1 cellular context compared by ENCODE assay signal in the genomic region with DNA sequence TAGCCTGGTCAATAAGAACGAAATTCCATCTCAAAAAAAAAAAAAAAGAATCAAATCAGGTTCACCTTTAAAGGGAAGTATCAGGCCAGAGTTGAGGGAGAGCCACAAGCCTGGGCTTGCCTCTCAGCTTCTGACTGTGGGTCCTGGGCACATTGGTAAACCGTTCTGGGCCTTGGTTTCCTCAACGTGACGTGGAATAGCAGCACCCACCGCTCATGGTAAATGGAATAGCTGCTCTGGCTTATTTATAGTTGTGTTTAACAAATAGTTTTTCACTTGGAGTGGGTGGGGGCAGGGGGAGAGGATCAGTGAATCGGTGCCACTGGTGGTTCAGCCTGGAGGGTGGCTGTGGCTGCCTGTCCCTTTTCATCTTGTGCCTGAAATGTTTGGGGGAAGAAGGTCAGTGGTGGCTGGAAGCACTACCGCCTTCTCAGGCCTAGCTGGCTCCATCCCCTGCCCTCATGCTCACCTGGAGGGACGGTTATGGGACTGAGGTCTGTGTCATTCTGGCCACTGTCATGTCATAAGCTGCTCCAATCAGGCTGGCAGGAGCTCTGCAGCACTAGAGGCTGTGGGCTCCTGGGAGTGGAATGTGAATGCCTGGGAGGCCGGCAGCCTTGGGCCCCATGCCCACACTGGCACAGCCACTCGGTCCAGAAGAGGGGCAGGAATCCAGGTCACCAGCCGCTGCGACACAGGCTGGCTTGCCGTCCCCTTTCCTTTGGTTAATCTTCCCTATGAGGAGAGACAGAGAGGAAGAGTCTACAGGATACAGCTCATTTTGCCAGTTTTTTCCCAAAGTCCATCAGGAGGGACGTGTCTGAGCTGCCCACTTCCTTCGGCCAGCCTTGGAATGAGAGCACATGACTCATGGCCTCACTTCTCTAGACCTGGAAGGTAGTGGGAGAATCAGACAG.
TF ChIP-seq lines count a peak whose summit lies in the region.

No MANE protein-coding gene starts in this region.

TF ChIP-seq in H1, 55 proteins besides CTCF, POLR2A, EP300 and RAD21:
- TF ChIP-seq GTF2F1 (IDR thresholded peaks at IDR 0.05; ENCODE audit: borderline replicate concordance, low read depth, low read length) (no peak), PHF8 (conservative IDR thresholded peaks at IDR 0.05; ENCODE audit: low read depth, low read length) (no peak), TBP (IDR thresholded peaks at IDR 0.05; ENCODE audit: low read depth, low read length) (no peak), SP2 (IDR thresholded peaks at IDR 0.05; ENCODE audit: low read length) (no peak), NRF1 (IDR thresholded peaks at IDR 0.05; ENCODE audit: low read depth, low read length) (no peak), SRF (IDR thresholded peaks at IDR 0.05; ENCODE audit: low read depth, low read length) (no peak), CBX5 (IDR thresholded peaks at IDR 0.05; ENCODE audit: low read depth, low read length) (no peak), TAF7 (optimal IDR thresholded peaks at IDR 0.05; ENCODE audit: borderline replicate concordance, low read depth, low read length) (no peak), GABPA (IDR thresholded peaks at IDR 0.05; ENCODE audit: borderline replicate concordance, insufficient read depth, low read length) (no peak), BRCA1 (IDR thresholded peaks at IDR 0.05; ENCODE audit: low read depth, low read length) (no peak), FOSL1 (IDR thresholded peaks at IDR 0.05; ENCODE audit: insufficient read depth, low read depth, low read length) (no peak), SUZ12 (IDR thresholded peaks at IDR 0.05; ENCODE audit: low read length) (no peak), RNF2 (IDR thresholded peaks at IDR 0.05; ENCODE audit: borderline replicate concordance, low read depth, low read length, missing control alignments, poor library complexity, severe bottlenecking) (no peak)
- TF ChIP-seq, protein P1, sequence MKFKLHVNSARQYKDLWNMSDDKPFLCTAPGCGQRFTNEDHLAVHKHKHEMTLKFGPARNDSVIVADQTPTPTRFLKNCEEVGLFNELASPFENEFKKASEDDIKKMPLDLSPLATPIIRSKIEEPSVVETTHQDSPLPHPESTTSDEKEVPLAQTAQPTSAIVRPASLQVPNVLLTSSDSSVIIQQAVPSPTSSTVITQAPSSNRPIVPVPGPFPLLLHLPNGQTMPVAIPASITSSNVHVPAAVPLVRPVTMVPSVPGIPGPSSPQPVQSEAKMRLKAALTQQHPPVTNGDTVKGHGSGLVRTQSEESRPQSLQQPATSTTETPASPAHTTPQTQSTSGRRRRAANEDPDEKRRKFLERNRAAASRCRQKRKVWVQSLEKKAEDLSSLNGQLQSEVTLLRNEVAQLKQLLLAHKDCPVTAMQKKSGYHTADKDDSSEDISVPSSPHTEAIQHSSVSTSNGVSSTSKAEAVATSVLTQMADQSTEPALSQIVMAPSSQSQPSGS (IDR thresholded peaks at IDR 0.05; ENCODE audit: low read length), result no peak
TF ChIP-seq in H1: peak in this region for 0.
